ENCODE assay signal across 8 cellular contexts in genomic region chr15:64162478-64162868, GRCh38. TPM values are rescaled to one million over a fixed set of nuclear protein-coding genes. Genes with fewer than 3 reads are reported as not detected.
DNase-seq lines count a peak whose midpoint lies in the region; ATAC-seq and TF ChIP-seq lines count a peak whose summit lies in the region.

No MANE protein-coding gene starts in this region.

- H3K27ac Mint-ChIP-seq in activated CD4-positive, alpha-beta T cell treated with anti-CD3 and anti-CD28 coated beads, Interleukin-2, amount 10 ng/mL, durations not matched to agents 7 days and 5 days = peak overlapping the region; percentile 93

- peaks cover 33% of the 10 kb centered on the region for H3K36me3 Mint-ChIP-seq in activated CD4-positive, alpha-beta T cell treated with anti-CD3 and anti-CD28 coated beads, Interleukin-2, amount 10 ng/mL, durations not matched to agents 7 days and 5 days (ENCODE audit: low read depth)

- H3K4me3 Mint-ChIP-seq in activated CD4-positive, alpha-beta T cell treated with anti-CD3 and anti-CD28 coated beads, Interleukin-2, amount 10 ng/mL, durations not matched to agents 7 days and 5 days = peak overlapping the region; percentile 82

- DNase-seq in activated CD4-positive, alpha-beta T cell treated with anti-CD3 and anti-CD28 coated beads, Interleukin-2, amount 10 ng/mL, durations not matched to agents 7 days and 5 days = no peak
- no peak for DNase-seq in activated CD4-positive, alpha-beta T cell treated with anti-CD3 and anti-CD28 coated beads, Interleukin-2, amount 50 U/mL, for 48 hours
- DNase-seq in astrocyte of the spinal cord (ENCODE audit: low read depth, low spot score) (no peak), SK-N-DZ (ENCODE audit: low spot score) (no peak), kidney tubule cell (ENCODE audit: low spot score) (no peak)

- H3K4me3 ChIP-seq in astrocyte of the spinal cord (ENCODE audit: low read depth, low read length) = peak overlapping the region; percentile 95

- peaks cover 53% of the 10 kb centered on the region for H3K4me1 Mint-ChIP-seq in activated CD4-positive, alpha-beta T cell treated with anti-CD3 and anti-CD28 coated beads, Interleukin-2, amount 10 ng/mL, durations not matched to agents 7 days and 5 days

- peak overlapping the region; percentile 91 for H3K27ac ChIP-seq in layer of hippocampus (ENCODE audit: low read depth, low read length)
- H3K27ac ChIP-seq in temporal lobe (ENCODE audit: low read depth, low read length) = peak overlapping the region; percentile 78

- POLR2A ChIA-PET in activated CD4-positive, alpha-beta T cell treated with anti-CD3 and anti-CD28 coated beads, Interleukin-2, amount 10 ng/mL, durations not matched to agents 7 days and 5 days (lab: Charles Lee) = interaction anchor here (1.0 kb wide), 1 partner anchor 9 kb away, joined by 4 read pairs; no protein-coding TSS in a partner anchor

- H3K27me3 ChIP-seq in layer of hippocampus (ENCODE audit: control insufficient read depth, insufficient read depth, low read length) = no peaks in the 10 kb centered on the region

- no peaks in the 10 kb centered on the region for H3K27me3 Mint-ChIP-seq in activated CD4-positive, alpha-beta T cell treated with anti-CD3 and anti-CD28 coated beads, Interleukin-2, amount 10 ng/mL, durations not matched to agents 7 days and 5 days

- in situ Hi-C loops in astrocyte of the spinal cord (cut with HindIII; ENCODE audit: low sequenced_read_pairs) = no loop called here

- CTCF ChIA-PET in activated CD4-positive, alpha-beta T cell treated with anti-CD3 and anti-CD28 coated beads, Interleukin-2, amount 10 ng/mL, durations not matched to agents 7 days and 5 days (lab: Charles Lee) = interaction anchor here (1.5 to 7.0 kb wide), 4 partner anchors 11 to 47 kb away, joined by 4 to 60 read pairs (median 6); partner anchors contain the start of gene SNX22

- TF ChIP-seq CTCF in astrocyte of the spinal cord (IDR thresholded peaks at IDR 0.05; ENCODE audit: low read depth, low read length) = no peak

- peak; percentile 26 for ATAC-seq in HG03432 (IDR thresholded peaks at IDR 0.05; ENCODE audit: unreplicated experiment)

- H3K9me3 Mint-ChIP-seq in activated CD4-positive, alpha-beta T cell treated with anti-CD3 and anti-CD28 coated beads, Interleukin-2, amount 10 ng/mL, durations not matched to agents 7 days and 5 days = no peaks in the 10 kb centered on the region

RNA-seq across cellular contexts. Expression of gene PPIB, which starts 0.3 kb away (rescaled TPM):
- total RNA-seq in activated CD4-positive, alpha-beta T cell treated with anti-CD3 and anti-CD28 coated beads, Interleukin-2, amount 10 ng/mL, durations not matched to agents 7 days and 5 days = 100 to 1,000 TPM; 347 to 380 TPM
- 88.0 TPM for total RNA-seq in temporal lobe
- 388 and 415 TPM in 2 replicates for polyA plus RNA-seq in SK-N-DZ (2014; cell fraction: cytosol; rRNA removed)
- 154 and 174 TPM in 2 replicates for polyA plus RNA-seq in SK-N-DZ (2014; cell fraction: nucleus; rRNA removed)

RNA-seq across cellular contexts. Expression of gene SNX22, which starts 10.9 kb away (rescaled TPM):
- under 1 TPM; 0.50 to 0.60 TPM for total RNA-seq in activated CD4-positive, alpha-beta T cell treated with anti-CD3 and anti-CD28 coated beads, Interleukin-2, amount 10 ng/mL, durations not matched to agents 7 days and 5 days
- 4.2 TPM for total RNA-seq in temporal lobe
- 4.5 and 6.9 TPM in 2 replicates for polyA plus RNA-seq in SK-N-DZ (2014; cell fraction: cytosol; rRNA removed)
- 22.6 and 27.8 TPM in 2 replicates for polyA plus RNA-seq in SK-N-DZ (2014; cell fraction: nucleus; rRNA removed)
